1 cellular context compared by ENCODE assay signal in genomic region chr22:46528121-46528610, GRCh38.
A peak's percentile ranks its signal among the peaks of the same experiment; 100 is the strongest.
TF ChIP-seq lines count a peak whose summit lies in the region.

No MANE protein-coding gene starts in this region.

TF ChIP-seq in HCT116, 20 proteins besides CTCF, POLR2A, EP300 and RAD21 (continued from another document):
- TF ChIP-seq ZBTB33 (IDR thresholded peaks at IDR 0.05; ENCODE audit: extremely low read depth, insufficient replicate concordance, low read length) (no peak), ZFX (IDR thresholded peaks at IDR 0.05) (no peak), SP1 (IDR thresholded peaks at IDR 0.05; ENCODE audit: low read depth) (peak; percentile 64)
